ENCODE assay signal across 24 cellular contexts in the genomic region with DNA sequence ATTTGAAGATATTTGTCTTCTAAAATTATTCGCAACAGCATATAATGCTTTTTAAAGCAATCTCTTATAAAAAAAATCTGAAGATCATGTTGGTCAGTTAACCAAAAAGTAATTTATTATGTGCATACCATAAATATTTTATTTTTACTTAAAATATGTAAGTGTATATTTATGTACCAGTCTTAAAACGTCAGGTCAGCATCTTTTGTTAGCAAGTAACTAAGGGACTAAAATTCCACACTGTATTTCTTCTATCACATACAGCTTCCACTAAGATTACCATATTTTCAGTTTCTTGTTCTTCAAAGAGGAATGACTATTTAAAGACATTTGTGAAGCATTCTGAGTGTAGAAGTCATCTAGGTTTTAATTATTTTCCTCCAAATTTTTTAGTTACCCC.
"Had no signal": no experiment of that assay in that cellular context is flagged by ENCODE, and none has a peak within 500 bp of the region (broad histone marks: within the 10 kb centered on the region; RNA-seq: fewer than 3 reads in every experiment).

No MANE protein-coding gene starts in this region.

- H3K4me3 ChIP-seq: colonic mucosa, esophagus squamous epithelium, gastrocnemius medialis, heart right ventricle, left lung, lower lobe of right lung, mucosa of descending colon had no signal

- H3K36me3 ChIP-seq: colonic mucosa, esophagus squamous epithelium, gastrocnemius medialis, heart right ventricle, left lung, lower lobe of right lung had no signal

- H3K4me1 ChIP-seq: colonic mucosa, esophagus squamous epithelium, gastrocnemius medialis, heart right ventricle, left lung, lower lobe of right lung had no signal

- ATAC-seq: effector memory CD8-positive, alpha-beta T cell; esophagus mucosa; gastrocnemius medialis; heart right ventricle; left cardiac atrium; left lung; left ventricle myocardium superior; lower lobe of right lung; mucosa of descending colon had no signal

- H3K9me3 ChIP-seq: colonic mucosa, esophagus squamous epithelium, gastrocnemius medialis, heart right ventricle, left lung, lower lobe of right lung, mucosa of descending colon had no signal

- FAIRE-seq: keratinocyte had no signal

- H3K27me3 ChIP-seq: colonic mucosa, esophagus squamous epithelium, gastrocnemius medialis, heart right ventricle, left lung had no signal

- H3K27ac ChIP-seq: colonic mucosa, epithelial cell of prostate, esophagus squamous epithelium, gastrocnemius medialis, heart right ventricle, left lung, lower lobe of right lung had no signal

- DNase-seq: colonic mucosa; cortex of kidney; effector CD8-positive, alpha-beta T cell; effector memory CD8-positive, alpha-beta T cell; endodermal cell; erythroblast; esophagus squamous epithelium; foreskin fibroblast; foreskin melanocyte; gastrocnemius medialis; glutamatergic neuron; head of caudate nucleus; heart right ventricle; hippocampal formation; left cardiac atrium; left lung; left ventricle myocardium superior; lower lobe of right lung; mesenchymal stem cell; mucosa of descending colon; naive B cell had no signal
